Comparison of ENCODE assay signal across 15 cellular contexts in genomic region chr10:112821042-112821441, GRCh38.
DNase-seq lines count a peak whose midpoint lies in the region; ATAC-seq, FAIRE-seq and TF ChIP-seq lines count a peak whose summit lies in the region.
"Had no signal": no experiment of that assay in that cellular context is flagged by ENCODE, and none has a peak within 500 bp of the region (broad histone marks: within the 10 kb centered on the region; RNA-seq: fewer than 3 reads in every experiment).

No MANE protein-coding gene starts in this region.

- H3K4me3 ChIP-seq in H1 (ENCODE audit: extremely low read depth in 1 of 4, insufficient read depth in 2 of 4, low read depth in 3 of 4, low read length in 4 of 4) (no peak overlapping the region), liver (ENCODE audit: low read depth in 1 of 3, low read length in 3 of 3) (peak overlapping the region; percentile 32 to 50 (median 43)), Karpas-422 (ENCODE audit: low read length) (no peak overlapping the region)
- H3K4me3 ChIP-seq: BLaER1 treated with 17β-estradiol and CSF1 and Interleukin-3, amounts not matched to agents 10 nM and 100 nM; GM23248; K562 had no signal

- ATAC-seq in GM18498 (IDR thresholded peaks at IDR 0.05; ENCODE audit: unreplicated experiment) = no peak
- ATAC-seq: CD8-positive, alpha-beta T cell; K562 had no signal

- H3K23me2 ChIP-seq in H1 (ENCODE audit: low read depth, low read length) = no peaks in the 10 kb centered on the region

- H3K79me2 ChIP-seq in H1 (ENCODE audit: control insufficient read depth in 1 of 2, insufficient read depth in 2 of 2, low read length in 2 of 2) = no peaks in the 10 kb centered on the region
- no peaks in the 10 kb centered on the region for H3K79me2 ChIP-seq in Karpas-422 (ENCODE audit: low read length)

- FAIRE-seq in H1 (lab: Jason Lieb, UNC) = no peak
- FAIRE-seq: K562 had no signal

- TF ChIP-seq CTCF in H1 (IDR thresholded peaks at IDR 0.05; ENCODE audit: control extremely low read depth in 1 of 3, insufficient read depth in 1 of 3, low read depth in 1 of 3, low read length in 3 of 3) (no peak), liver (IDR thresholded peaks at IDR 0.05; ENCODE audit: low read depth, low read length, missing input control) (no peak)

- DNase-seq in H1 (ENCODE audit: low read depth in 1 of 2, low spot score in 2 of 2) (no peak), mucosa of gallbladder (ENCODE audit: low spot score) (peak; percentile 18), SHP77 treated with DMSO at 0.1 percent for 48 hours (lab: John Stamatoyannopoulos, UW) (no peak), Karpas-422 (no peak), head of caudate nucleus (no peak)
- DNase-seq: Calu3; CD8-positive, alpha-beta T cell; DMS79 treated with DMSO at 0.1 percent for 48 hours; GF-D8; GM23248; H7 had no signal

- H3K18ac ChIP-seq in H1 (ENCODE audit: extremely low read depth, low read length) = peak overlapping the region; percentile 48; the same call in 1 of the 2 replicates

- no peak overlapping the region for H2BK20ac ChIP-seq in H1 (ENCODE audit: low read length)

- H3K14ac ChIP-seq in H1 (ENCODE audit: insufficient read length) = no peak overlapping the region

- no peak overlapping the region for H4K5ac ChIP-seq in H1 (ENCODE audit: insufficient read length, low read depth, low read length)

- no peak overlapping the region for H3K4me2 ChIP-seq in H1 (ENCODE audit: insufficient read depth in 1 of 2, low read depth in 2 of 2, low read length in 2 of 2)
- no peak overlapping the region for H3K4me2 ChIP-seq in Karpas-422 (ENCODE audit: low read depth, low read length, poor library complexity, severe bottlenecking)
- H3K4me2 ChIP-seq: BLaER1 treated with 17β-estradiol and CSF1 and Interleukin-3, amounts not matched to agents 10 nM and 100 nM had no signal

- no peak overlapping the region; the same call in 1 of the 2 replicates for H2AK5ac ChIP-seq in H1 (ENCODE audit: low read depth, low read length)

- no peak for TF ChIP-seq EP300 in H1 (IDR thresholded peaks at IDR 0.05; ENCODE audit: borderline replicate concordance in 1 of 2, low read depth in 2 of 2, low read length in 2 of 2)

- no peak overlapping the region for H3K56ac ChIP-seq in H1 (replicated peaks; ENCODE audit: insufficient read length, low read depth, low read length)

- CTCF ChIA-PET in H1 (lab: Charles Lee; ENCODE audit: partially characterized antibody) = interaction anchor here (1.0 to 1.9 kb wide), 5 partner anchors 9 to 132 kb away, joined by 3 to 9 read pairs (median 4); no protein-coding TSS in a partner anchor

- H3K9ac ChIP-seq in H1 (replicated peaks in 1 of 4; ENCODE audit: extremely low read depth in 1 of 4, low read depth in 3 of 4, low read length in 3 of 4) (no peak overlapping the region), liver (ENCODE audit: low read depth in 1 of 2, low read length in 2 of 2) (no peak overlapping the region), Karpas-422 (ENCODE audit: low read length) (no peak overlapping the region)
- H3K9ac ChIP-seq: BLaER1 treated with 17β-estradiol and CSF1 and Interleukin-3, amounts not matched to agents 10 nM and 100 nM; GM23248 had no signal

- no peaks in the 10 kb centered on the region for H3K79me1 ChIP-seq in H1 (ENCODE audit: low read depth, low read length)

- no peak overlapping the region for H2BK15ac ChIP-seq in H1 (ENCODE audit: low read length)

- H4K8ac ChIP-seq in H1 (ENCODE audit: extremely low read depth, insufficient read depth, low read length) = no peak overlapping the region

- H2AFZ ChIP-seq in H1 (ENCODE audit: low read length) = no peak overlapping the region
- no peak overlapping the region for H2AFZ ChIP-seq in Karpas-422 (ENCODE audit: low read length)
- H2AFZ ChIP-seq: GM23248 had no signal

- H2BK12ac ChIP-seq in H1 (ENCODE audit: low read depth, low read length) = no peak overlapping the region

- POLR2A ChIA-PET in H1 (lab: Charles Lee; ENCODE audit: partially characterized antibody) = interaction anchor here (2.0 to 2.6 kb wide), 2 partner anchors 9 kb away, joined by 5 to 8 read pairs; no protein-coding TSS in a partner anchor

- no peak overlapping the region for H3K27ac ChIP-seq in H1 (ENCODE audit: low read depth, low read length)
- peak overlapping the region; percentile 76 to 77 for H3K27ac ChIP-seq in liver (ENCODE audit: low read depth in 1 of 2, low read length in 2 of 2)
- no peak overlapping the region for H3K27ac ChIP-seq in Karpas-422 (ENCODE audit: low read length)
- H3K27ac ChIP-seq: BLaER1 treated with 17β-estradiol and CSF1 and Interleukin-3, amounts not matched to agents 10 nM and 100 nM; GM23248 had no signal

- no peak for TF ChIP-seq RAD21 in H1 (IDR thresholded peaks at IDR 0.05 in 1 of 2, conservative IDR thresholded peaks at IDR 0.05 in 1 of 2; ENCODE audit: low read depth in 2 of 2, low read length in 2 of 2)
- peak in 1 of 2 donors; percentile 56 for TF ChIP-seq RAD21 in liver (IDR thresholded peaks at IDR 0.05)

- H3K36me3 ChIP-seq in H1 (ENCODE audit: control insufficient read depth in 2 of 4, insufficient read depth in 4 of 4, low read length in 3 of 4) (no peaks in the 10 kb centered on the region), liver (ENCODE audit: control insufficient read depth in 4 of 4, insufficient read depth in 3 of 4, low read depth in 1 of 4, low read length in 3 of 4) (no peaks in the 10 kb centered on the region), Karpas-422 (ENCODE audit: insufficient read depth, low read length) (no peaks in the 10 kb centered on the region)

- H3K4ac ChIP-seq in H1 (replicated peaks; ENCODE audit: insufficient read length, low read depth, low read length) = no peak overlapping the region

- no peak overlapping the region for H3K23ac ChIP-seq in H1 (ENCODE audit: insufficient read length)

- H4K20me1 ChIP-seq in H1 (replicated peaks in 1 of 2; ENCODE audit: control insufficient read depth in 1 of 2, insufficient read depth in 2 of 2, low read length in 2 of 2) (no peaks in the 10 kb centered on the region), Karpas-422 (ENCODE audit: insufficient read depth, low read depth, low read length) (no peaks in the 10 kb centered on the region)
- H4K20me1 ChIP-seq: BLaER1 treated with 17β-estradiol and CSF1 and Interleukin-3, amounts not matched to agents 10 nM and 100 nM had no signal

- 93% methylated on average over 15 of the region's 19 CpGs; no CpG with 5 or more reads in 1 of the 2 experiments for WGBS in H1 (ENCODE audit: extremely low coverage in 1 of 2, insufficient coverage in 1 of 2, insufficient read length in 1 of 2, insufficient replicate concordance in 2 of 2, low coverage in 1 of 2, low lambda C conversion rate in 2 of 2, missing lambda C conversion rate in 1 of 2), 2 experiments
- 60% methylated on average over 19 of the region's 19 CpGs for WGBS in liver

- peaks cover 0 to 9% (median 2%) of the 10 kb centered on the region in 4 experiments; a peak in 4 of 7 replicates for H3K4me1 ChIP-seq in H1 (replicated peaks in 1 of 4; ENCODE audit: control insufficient read depth in 3 of 4, insufficient read depth in 4 of 4, low read length in 3 of 4)
- H3K4me1 ChIP-seq in liver (ENCODE audit: control insufficient read depth in 4 of 4, insufficient read depth in 4 of 4, low read length in 3 of 4) = peaks cover 6 to 25% (median 8%) of the 10 kb centered on the region in 4 donors
- H3K4me1 ChIP-seq in Karpas-422 (ENCODE audit: low read length) = peaks cover 17% of the 10 kb centered on the region

- H2BK5ac ChIP-seq in H1 (ENCODE audit: low read depth, low read length) = peak overlapping the region; percentile 57; the same call in 1 of the 2 replicates

- H4K91ac ChIP-seq in H1 (replicated peaks; ENCODE audit: insufficient read length, low read length) = no peak overlapping the region

- no peaks in the 10 kb centered on the region for H3K9me2 ChIP-seq in Karpas-422 (replicated peaks; ENCODE audit: insufficient read depth, low read length)

- H2BK120ac ChIP-seq in H1 (replicated peaks; ENCODE audit: low read depth, low read length) = no peak overlapping the region

- H3K9me3 ChIP-seq in H1 (ENCODE audit: insufficient read depth in 2 of 2, low read depth in 1 of 2, low read length in 1 of 2) = no peaks in the 10 kb centered on the region
- no peaks in the 10 kb centered on the region for H3K9me3 ChIP-seq in liver (ENCODE audit: control insufficient read depth in 4 of 4, low read length in 3 of 4)
- no peaks in the 10 kb centered on the region for H3K9me3 ChIP-seq in Karpas-422 (ENCODE audit: low read length)
- H3K9me3 ChIP-seq: BLaER1 treated with 17β-estradiol and CSF1 and Interleukin-3, amounts not matched to agents 10 nM and 100 nM had no signal

- TF ChIP-seq POLR2A in H1 (IDR thresholded peaks at IDR 0.05; ENCODE audit: control extremely low read depth in 1 of 2, low read depth in 2 of 2, low read length in 2 of 2) = no peak

- intact Hi-C loops in head of caudate nucleus (cut with DNase I) = no loop called here

- no peaks in the 10 kb centered on the region for H3K27me3 ChIP-seq in H1 (replicated peaks in 1 of 4; ENCODE audit: control insufficient read depth in 3 of 4, extremely low read depth in 1 of 4, insufficient read depth in 3 of 4, low read length in 3 of 4)
- H3K27me3 ChIP-seq in liver (ENCODE audit: control insufficient read depth in 4 of 4, insufficient read depth in 4 of 4, low read length in 3 of 4) = no peaks in the 10 kb centered on the region
- no peaks in the 10 kb centered on the region for H3K27me3 ChIP-seq in Karpas-422 (ENCODE audit: low read length)
- H3K27me3 ChIP-seq: BLaER1 treated with 17β-estradiol and CSF1 and Interleukin-3, amounts not matched to agents 10 nM and 100 nM had no signal

TF ChIP-seq in H1, 55 proteins besides CTCF, POLR2A, EP300 and RAD21 (continues in another document):
- TF ChIP-seq TCF12 (IDR thresholded peaks at IDR 0.05; ENCODE audit: low read depth, low read length) = no peak
- TF ChIP-seq MAX (IDR thresholded peaks at IDR 0.05) = no peak
- TF ChIP-seq MAFK (IDR thresholded peaks at IDR 0.05; ENCODE audit: low read depth, low read length) = no peak
- no peak for TF ChIP-seq KDM4A (IDR thresholded peaks at IDR 0.05; ENCODE audit: low read depth, low read length, severe bottlenecking)
- TF ChIP-seq HDAC2 (IDR thresholded peaks at IDR 0.05; ENCODE audit: borderline replicate concordance in 1 of 2, low read depth in 2 of 2, low read length in 2 of 2) = no peak

TF ChIP-seq in liver, 16 proteins besides CTCF, POLR2A, EP300 and RAD21 (continues in another document):
- no peak for TF ChIP-seq ZBTB33 (IDR thresholded peaks at IDR 0.05)

Comparison
In these comparisons a context has a peak if more than half of its experiments do, and no peak if none do; other contexts are left out.
1. H3K27ac ChIP-seq: peak in liver (2 of 2); none in H1 (single experiment) and Karpas-422 (single experiment).
2. H3K4me3 ChIP-seq: peak in liver (3 of 3); none in H1 (0 of 4) and Karpas-422 (single experiment).